In the genomic region with DNA sequence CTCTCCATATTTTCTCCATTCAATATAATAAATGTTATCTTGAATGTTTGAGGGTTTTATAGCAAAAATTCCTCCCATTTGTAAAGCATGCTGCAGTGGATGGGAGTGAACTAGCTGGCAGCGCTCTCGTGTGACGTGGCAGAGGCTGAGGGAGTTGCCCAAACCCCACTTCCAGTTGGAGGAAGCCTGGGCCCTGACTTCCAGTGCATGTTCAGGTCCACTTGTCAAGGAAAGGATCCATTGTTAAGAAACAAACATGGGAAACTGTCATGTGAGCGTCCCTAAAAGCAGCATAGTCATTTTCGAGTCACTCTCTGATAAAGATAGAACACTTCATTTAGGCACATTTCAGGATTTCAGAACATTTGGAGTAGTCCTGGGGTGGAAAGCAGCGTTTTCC, we compare ENCODE assay signal across 9 cellular contexts.
DNase-seq lines count a peak whose midpoint lies in the region; ATAC-seq and TF ChIP-seq lines count a peak whose summit lies in the region.
"Had no signal": no experiment of that assay in that cellular context is flagged by ENCODE, and none has a peak within 500 bp of the region (broad histone marks: within the 10 kb centered on the region; RNA-seq: fewer than 3 reads in every experiment).

No MANE protein-coding gene starts in this region.

- POLR2A ChIA-PET in PC-3 (lab: Charles Lee; ENCODE audit: unreplicated experiment), result interaction anchor here (0.6 to 0.9 kb wide), 2 partner anchors 18 to 36 kb away, joined by 3 to 4 read pairs; no protein-coding TSS in a partner anchor

- no peak for TF ChIP-seq CTCF in PC-3 (conservative IDR thresholded peaks at IDR 0.05; ENCODE audit: low read depth, low read length)
- TF ChIP-seq CTCF in cardiac fibroblast (IDR thresholded peaks at IDR 0.05; ENCODE audit: low read depth, low read length), result no peak
- no peak for TF ChIP-seq CTCF in type B pancreatic cell (conservative IDR thresholded peaks at IDR 0.05)

- peak overlapping the region; percentile 41 for H2AFZ ChIP-seq in PC-3 (ENCODE audit: low read length)

- H4K20me1 ChIP-seq in PC-3 (ENCODE audit: low read length), result no peaks in the 10 kb centered on the region

- peak overlapping the region; percentile 21 for H3K4me3 Mint-ChIP-seq in type B pancreatic cell
- H3K4me3 Mint-ChIP-seq: stimulated activated naive CD8-positive, alpha-beta T cell treated with anti-CD3 and anti-CD28 coated beads, Interleukin-15, Interleukin-2, amounts not matched to agents 100 ng/mL and 50 ng/mL, for 24 hours had no signal

- H3K4me1 Mint-ChIP-seq in type B pancreatic cell (ENCODE audit: unreplicated experiment), result peaks cover 30% of the 10 kb centered on the region

- ATAC-seq in PC-3, result peak; percentile 32
- no peak for ATAC-seq in GM21390 (IDR thresholded peaks at IDR 0.05; ENCODE audit: unreplicated experiment)
- ATAC-seq in GM18861 (IDR thresholded peaks at IDR 0.05; ENCODE audit: unreplicated experiment), result no peak
- no peak for ATAC-seq in GM21576 (IDR thresholded peaks at IDR 0.05; ENCODE audit: unreplicated experiment)

- peak overlapping the region; percentile 79 for H3K27ac ChIP-seq in PC-3 (ENCODE audit: low read length)
- H3K27ac ChIP-seq: SK-N-MC had no signal

- intact Hi-C loops in PC-3 (cut with micrococcal nuclease), result loop anchor here (1.0 kb wide), 5 partner anchors 22 to 206 kb away; no protein-coding TSS in a partner anchor

- DNase-seq in PC-3 (peak; percentile 44), cardiac fibroblast (ENCODE audit: low read depth in 2 of 2) (peak; percentile 39 to 54), kidney glomerular epithelial cell (lab: John Stamatoyannopoulos, UW) (peak; percentile 75), type B pancreatic cell (ENCODE audit: extremely low spot score, unreplicated experiment) (no peak)

- CTCF ChIA-PET in PC-3 (lab: Charles Lee), result interaction anchor here (0.5 to 2.5 kb wide), 14 partner anchors 15 to 270 kb away, joined by 3 to 42 read pairs (median 6); no protein-coding TSS in a partner anchor

- no peaks in the 10 kb centered on the region for H3K36me3 ChIP-seq in PC-3 (ENCODE audit: low read depth, low read length)

- H3K27me3 ChIP-seq in PC-3 (ENCODE audit: low read length), result no peaks in the 10 kb centered on the region

- H3K9ac ChIP-seq in PC-3 (ENCODE audit: low read length), result peak overlapping the region; percentile 57

- H3K9me2 ChIP-seq in PC-3 (replicated peaks; ENCODE audit: low read length), result no peaks in the 10 kb centered on the region

- no peak overlapping the region for H3K27ac Mint-ChIP-seq in type B pancreatic cell
- H3K27ac Mint-ChIP-seq: stimulated activated naive CD8-positive, alpha-beta T cell treated with anti-CD3 and anti-CD28 coated beads, Interleukin-15, Interleukin-2, amounts not matched to agents 100 ng/mL and 50 ng/mL, for 24 hours had no signal

- peak overlapping the region; percentile 68 for H3K4me2 ChIP-seq in PC-3 (ENCODE audit: low read length)

- peak overlapping the region; percentile 21; the same call in 1 of the 2 replicates for H3K4me3 ChIP-seq in PC-3 (ENCODE audit: low read length)
- no peak overlapping the region for H3K4me3 ChIP-seq in cardiac fibroblast (replicated peaks in 1 of 2; ENCODE audit: low read depth in 2 of 2, low read length in 2 of 2)
- H3K4me3 ChIP-seq: SK-N-MC had no signal

- no peaks in the 10 kb centered on the region for H3F3A ChIP-seq in PC-3 (ENCODE audit: low read length, unreplicated experiment)

- H3K36me3 Mint-ChIP-seq in type B pancreatic cell, result no peaks in the 10 kb centered on the region

- no peaks in the 10 kb centered on the region for H3K9me3 ChIP-seq in PC-3 (ENCODE audit: low read length)

- BruUV-seq in PC-3 (replicated peaks; lab: Mats Ljungman, UMichigan), result no TSS peak

- no peaks in the 10 kb centered on the region for H3K9me3 Mint-ChIP-seq in type B pancreatic cell
- H3K9me3 Mint-ChIP-seq: stimulated activated naive CD8-positive, alpha-beta T cell treated with anti-CD3 and anti-CD28 coated beads, Interleukin-15, Interleukin-2, amounts not matched to agents 100 ng/mL and 50 ng/mL, for 24 hours had no signal

- peaks cover 48% of the 10 kb centered on the region for H3K4me1 ChIP-seq in PC-3 (ENCODE audit: insufficient read depth, low read length)

- no peaks in the 10 kb centered on the region for H3K27me3 Mint-ChIP-seq in type B pancreatic cell
- H3K27me3 Mint-ChIP-seq: stimulated activated naive CD8-positive, alpha-beta T cell treated with anti-CD3 and anti-CD28 coated beads, Interleukin-15, Interleukin-2, amounts not matched to agents 100 ng/mL and 50 ng/mL, for 24 hours had no signal

- H3K79me2 ChIP-seq in PC-3 (ENCODE audit: low read length), result no peaks in the 10 kb centered on the region
